In the genomic region with DNA sequence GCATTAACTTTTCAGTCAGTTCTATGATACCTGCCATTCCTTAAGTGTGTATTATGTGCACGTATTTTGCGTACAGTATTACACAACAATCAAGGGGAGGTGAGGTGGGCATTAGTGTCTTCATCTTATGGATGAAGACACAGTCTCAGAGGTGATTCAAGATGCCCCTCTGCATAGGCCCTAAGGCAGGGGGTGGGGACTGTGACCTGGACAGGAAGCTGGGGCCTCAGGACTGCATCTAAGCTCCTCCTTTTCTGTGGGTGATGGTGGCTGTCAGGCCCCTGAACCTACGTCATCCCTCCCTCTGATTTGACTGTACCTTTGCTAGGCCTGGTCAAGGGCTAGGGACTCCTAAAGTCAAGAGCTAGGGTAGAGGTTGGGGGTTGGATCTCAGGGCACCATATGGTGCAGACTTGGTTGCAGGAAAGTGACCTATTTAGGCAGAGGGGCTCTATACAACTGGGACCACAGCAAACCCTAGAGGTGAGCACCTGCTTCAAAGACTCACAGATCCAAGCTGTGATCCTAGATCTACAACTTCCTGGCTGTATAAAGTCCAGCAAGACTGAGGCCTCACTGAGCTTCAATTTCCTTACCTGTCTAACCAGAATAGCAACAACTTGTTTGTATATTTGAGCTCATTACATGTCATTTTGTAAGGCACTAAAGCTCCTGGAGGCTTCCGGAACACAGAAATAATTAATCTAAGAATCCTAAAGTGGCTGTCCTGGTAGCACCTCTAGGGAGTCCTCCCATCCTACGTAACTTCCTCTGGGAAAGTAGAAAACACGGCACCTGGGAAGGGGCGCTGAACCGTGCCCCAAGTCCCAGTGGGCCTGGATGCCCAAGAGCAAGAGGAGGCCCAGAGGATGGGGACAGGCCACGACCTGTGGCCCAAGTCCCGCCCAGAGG, we compare ENCODE assay signal across 7 cellular contexts. TPM values are rescaled to one million over a fixed set of nuclear protein-coding genes. Genes with fewer than 3 reads are reported as not detected.
DNase-seq lines count a peak whose midpoint lies in the region; ATAC-seq and TF ChIP-seq lines count a peak whose summit lies in the region.

No MANE protein-coding gene starts in this region.

- intact Hi-C loops in HCT116 (cut with micrococcal nuclease), result no loop called here

- peak overlapping the region; percentile 78 for H3K27ac ChIP-seq in HCT116 (ENCODE audit: low read depth, low read length)
- H3K27ac ChIP-seq in effector memory CD4-positive, alpha-beta T cell (ENCODE audit: insufficient read depth, low read length, poor library complexity, severe bottlenecking), result peak overlapping the region; percentile 84

- peak overlapping the region; percentile 98 for H3K4me2 ChIP-seq in HCT116 (ENCODE audit: low read length)

- H3K4me1 ChIP-seq in HCT116 (ENCODE audit: control insufficient read depth in 1 of 2, insufficient read depth in 2 of 2, low read length in 2 of 2), result peaks cover 18 to 35% of the 10 kb centered on the region in 2 experiments
- H3K4me1 ChIP-seq in effector memory CD4-positive, alpha-beta T cell (ENCODE audit: control insufficient read depth, insufficient read depth, low read length, poor library complexity, severe bottlenecking), result peaks cover 21% of the 10 kb centered on the region
- peaks cover 13% of the 10 kb centered on the region for H3K4me1 ChIP-seq in neuron (ENCODE audit: insufficient read depth, low read length)

- H3K9me2 ChIP-seq in HCT116 (ENCODE audit: insufficient read depth), result no peaks in the 10 kb centered on the region

- H3K9ac ChIP-seq in HCT116 (ENCODE audit: low read length), result peak overlapping the region; percentile 75

- DNase-seq in HCT116 (ENCODE audit: low read depth, low spot score) (no peak), OCI-M2 (lab: John Stamatoyannopoulos, UW; ENCODE audit: unreplicated experiment) (peak; percentile 45), AML-193 (lab: John Stamatoyannopoulos, UW) (no peak)
- no peak for DNase-seq in effector memory CD4-positive, alpha-beta T cell

- TF ChIP-seq RAD21 in HCT116 (IDR thresholded peaks at IDR 0.05; ENCODE audit: low read depth), result no peak

- H2AFZ ChIP-seq in HCT116 (ENCODE audit: low read depth, low read length, poor library complexity, severe bottlenecking) (peak overlapping the region; percentile 46), neuron (ENCODE audit: low read depth, low read length) (peak overlapping the region; percentile 68)

- CTCF ChIA-PET in HCT116 (lab: Charles Lee), result no interaction called here

- H3K4me3 ChIP-seq in HCT116 (replicated peaks in 1 of 2; ENCODE audit: low read depth in 1 of 2, low read length in 2 of 2), result peak overlapping the region; percentile 49 to 96
- peak overlapping the region; percentile 81 for H3K4me3 ChIP-seq in effector memory CD4-positive, alpha-beta T cell (ENCODE audit: insufficient read depth, low read depth, low read length, poor library complexity, severe bottlenecking)
- H3K4me3 ChIP-seq in neuron (ENCODE audit: low read length), result peak overlapping the region; percentile 84

- H3K27me3 ChIP-seq in HCT116 (ENCODE audit: insufficient read depth, low read length), result no peaks in the 10 kb centered on the region
- no peaks in the 10 kb centered on the region for H3K27me3 ChIP-seq in effector memory CD4-positive, alpha-beta T cell (replicated peaks; ENCODE audit: control insufficient read depth, insufficient read depth, low read length, poor library complexity, severe bottlenecking)
- H3K27me3 ChIP-seq in neuron (ENCODE audit: insufficient read depth, low read length), result peaks cover 25% of the 10 kb centered on the region

- ATAC-seq in GM18502 (IDR thresholded peaks at IDR 0.05; ENCODE audit: poor library complexity, unreplicated experiment) (peak; percentile 56), HCT116 (no peak; the same call in 1 of the 2 replicates)
- ATAC-seq in activated CD4-positive, CD25-positive, alpha-beta regulatory T cell treated with anti-CD3 and anti-CD28 coated beads, Interleukin-2, amount 50 U/mL, for 24 hours, result no peak

- no peaks in the 10 kb centered on the region for H4K20me1 ChIP-seq in HCT116 (ENCODE audit: insufficient read depth)

- no peak for TF ChIP-seq CTCF in HCT116 (IDR thresholded peaks at IDR 0.05 in 2 of 3, conservative IDR thresholded peaks at IDR 0.05 in 1 of 3; ENCODE audit: borderline replicate concordance in 1 of 3, insufficient read depth in 1 of 3, low read depth in 2 of 3, low read length in 2 of 3)

- RAD21 ChIA-PET in HCT116 (lab: Charles Lee; ENCODE audit: low non-redundant PET in 1 of 2, low total read pairs in 2 of 2, uncharacterized antibody in 2 of 2, unreplicated experiment in 2 of 2), result no interaction called here

- H3K79me2 ChIP-seq in HCT116 (ENCODE audit: insufficient read depth, low read length), result peaks cover 31% of the 10 kb centered on the region

- POLR2A ChIA-PET in HCT116 (lab: Charles Lee), result interaction anchor here (0.9 kb wide), 1 partner anchor 22 kb away, joined by 3 read pairs; no protein-coding TSS in a partner anchor

- BruUV-seq in HCT116 (replicated peaks; lab: Mats Ljungman, UMichigan), result no TSS peak

- H3K9me3 ChIP-seq in HCT116 (ENCODE audit: control insufficient read depth in 1 of 2, insufficient read depth in 1 of 2, low read depth in 1 of 2, low read length in 2 of 2) (no peaks in the 10 kb centered on the region), neuron (ENCODE audit: low read length) (no peaks in the 10 kb centered on the region)
- H3K9me3 ChIP-seq in effector memory CD4-positive, alpha-beta T cell (ENCODE audit: control insufficient read depth, low read length), result no peaks in the 10 kb centered on the region

- TF ChIP-seq POLR2A in HCT116 (IDR thresholded peaks at IDR 0.05; ENCODE audit: borderline replicate concordance, extremely low read depth, insufficient read depth, insufficient read length), result no peak

- H3K36me3 ChIP-seq in HCT116 (ENCODE audit: control insufficient read depth in 1 of 2, insufficient read depth in 2 of 2, low read length in 2 of 2) (no peaks in the 10 kb centered on the region), neuron (ENCODE audit: insufficient read depth, low read length) (no peaks in the 10 kb centered on the region)
- H3K36me3 ChIP-seq in effector memory CD4-positive, alpha-beta T cell (ENCODE audit: control insufficient read depth, insufficient read depth, low read length), result no peaks in the 10 kb centered on the region

TF ChIP-seq in HCT116, 20 proteins besides CTCF, POLR2A, EP300 and RAD21:
- no peak for TF ChIP-seq SIN3A (IDR thresholded peaks at IDR 0.05; ENCODE audit: low read depth)
- TF ChIP-seq TCF7L2 (IDR thresholded peaks at IDR 0.05; ENCODE audit: borderline replicate concordance, extremely low read depth, insufficient read depth, insufficient read length), result peak; percentile 6

RNA-seq across cellular contexts. Expression of a gene that starts 39.1 kb away (rescaled TPM):
- total RNA-seq in HCT116 (2021; ENCODE audit: unreplicated experiment), result 50.3 TPM
- polyA plus RNA-seq in HCT116 (2012), result 74.9 and 80.9 TPM in 2 replicates
